11 cellular contexts compared by ENCODE assay signal in the genomic region with DNA sequence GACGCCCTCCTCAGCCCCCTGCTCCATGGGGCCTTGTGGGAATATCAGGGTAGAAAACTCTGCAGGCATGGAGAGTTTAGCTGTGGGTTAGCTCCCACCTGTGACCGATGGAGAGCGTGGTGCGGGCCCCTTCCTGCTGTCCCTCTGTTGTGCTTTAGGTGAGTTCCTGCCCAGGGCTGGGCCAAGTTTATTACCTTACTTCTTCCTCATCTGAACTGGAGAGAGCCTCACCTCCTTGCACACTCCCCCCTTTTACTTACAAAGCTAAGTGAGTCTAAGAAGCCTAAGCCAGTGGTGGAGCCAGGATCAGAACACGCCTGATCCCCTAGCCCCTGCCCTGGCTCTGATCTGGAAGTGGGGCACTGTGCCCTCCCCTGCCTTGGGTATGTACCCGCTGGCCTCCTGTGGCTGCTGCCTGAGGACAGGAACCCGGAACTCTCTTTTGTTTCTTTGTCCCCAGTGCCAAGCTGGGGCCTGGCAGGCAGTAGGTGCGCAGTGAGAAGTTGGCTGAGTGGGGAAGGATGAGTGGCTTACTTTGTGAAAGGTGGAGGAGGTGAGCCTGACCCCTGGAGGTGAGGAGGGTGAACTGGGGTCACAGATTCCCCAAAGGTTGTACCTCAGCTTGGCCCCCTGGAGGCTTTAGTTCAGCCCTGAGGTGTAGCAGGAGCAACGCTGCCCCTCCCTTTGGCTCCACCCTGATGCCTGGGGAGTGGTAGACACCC. TPM values are rescaled to one million over a fixed set of nuclear protein-coding genes. Genes with fewer than 3 reads are reported as not detected.
DNase-seq lines count a peak whose midpoint lies in the region; ATAC-seq and TF ChIP-seq lines count a peak whose summit lies in the region.
"Had no signal": no experiment of that assay in that cellular context is flagged by ENCODE, and none has a peak within 500 bp of the region (broad histone marks: within the 10 kb centered on the region; RNA-seq: fewer than 3 reads in every experiment).

No MANE protein-coding gene starts in this region.

- H3K27ac Mint-ChIP-seq in endodermal cell (no peak overlapping the region), osteocyte (ENCODE audit: unreplicated experiment) (peak overlapping the region; percentile 14)
- H3K27ac Mint-ChIP-seq: activated naive CD8-positive, alpha-beta T cell; naive B cell had no signal

- H3K27me3 ChIP-seq in Karpas-422 (ENCODE audit: low read length) (no peaks in the 10 kb centered on the region), endodermal cell (ENCODE audit: control insufficient read depth, insufficient read depth, low read length, poor library complexity, severe bottlenecking) (no peaks in the 10 kb centered on the region)

- H3K27me3 Mint-ChIP-seq in endodermal cell (ENCODE audit: insufficient read depth) (peaks cover 31% of the 10 kb centered on the region), osteocyte (ENCODE audit: unreplicated experiment) (no peaks in the 10 kb centered on the region)

- H3K4me2 ChIP-seq in Karpas-422 (ENCODE audit: low read depth, low read length, poor library complexity, severe bottlenecking): no peak overlapping the region

- H4K20me1 ChIP-seq in Karpas-422 (ENCODE audit: insufficient read depth, low read depth, low read length): no peaks in the 10 kb centered on the region

- H3K4me3 Mint-ChIP-seq in endodermal cell (no peak overlapping the region), osteocyte (ENCODE audit: unreplicated experiment) (no peak overlapping the region)
- H3K4me3 Mint-ChIP-seq: activated naive CD8-positive, alpha-beta T cell; naive B cell had no signal

- H2AFZ ChIP-seq in Karpas-422 (ENCODE audit: low read length): no peak overlapping the region

- peak; percentile 66 for TF ChIP-seq CTCF in GM12873 (IDR thresholded peaks at IDR 0.05; ENCODE audit: insufficient read depth, low read depth, low read length, missing control alignments)
- peak; percentile 77 for TF ChIP-seq CTCF in endodermal cell (conservative IDR thresholded peaks at IDR 0.05)
- TF ChIP-seq CTCF in osteocyte (IDR thresholded peaks at IDR 0.05): peak; percentile 13

- ATAC-seq in GM21786 (IDR thresholded peaks at IDR 0.05; ENCODE audit: unreplicated experiment): no peak
- ATAC-seq in HG03135 (IDR thresholded peaks at IDR 0.05; ENCODE audit: unreplicated experiment): no peak

- H3K9me3 Mint-ChIP-seq in endodermal cell: no peaks in the 10 kb centered on the region
- H3K9me3 Mint-ChIP-seq in osteocyte (ENCODE audit: unreplicated experiment): no peaks in the 10 kb centered on the region

- H3K36me3 Mint-ChIP-seq in endodermal cell (ENCODE audit: low read depth) (no peaks in the 10 kb centered on the region), osteocyte (ENCODE audit: unreplicated experiment) (no peaks in the 10 kb centered on the region)
- H3K36me3 Mint-ChIP-seq: activated naive CD8-positive, alpha-beta T cell; naive B cell had no signal

- peaks cover 6% of the 10 kb centered on the region for H3K4me1 ChIP-seq in Karpas-422 (ENCODE audit: low read length)
- no peaks in the 10 kb centered on the region for H3K4me1 ChIP-seq in endodermal cell (ENCODE audit: control insufficient read depth, insufficient read depth, low read length)

- no peaks in the 10 kb centered on the region for H3K9me2 ChIP-seq in Karpas-422 (replicated peaks; ENCODE audit: insufficient read depth, low read length)

- DNase-seq in Karpas-422 (peak; percentile 60), endodermal cell (peak; percentile 87), osteocyte (ENCODE audit: extremely low spot score, unreplicated experiment) (no peak), EL (no peak), DMS153 (lab: John Stamatoyannopoulos, UW) (no peak)
- DNase-seq: naive B cell, NCI-H2171 treated with DMSO at 0.1 percent for 48 hours had no signal

- no peaks in the 10 kb centered on the region for H3K79me2 ChIP-seq in Karpas-422 (ENCODE audit: low read length)

- H3K9me3 ChIP-seq in Karpas-422 (ENCODE audit: low read length) (no peaks in the 10 kb centered on the region), endodermal cell (ENCODE audit: control insufficient read depth, low read length) (no peaks in the 10 kb centered on the region)

- 85 to 87% methylated on average over 6 to 9 of the region's 9 CpGs for WGBS in endodermal cell (ENCODE audit: insufficient coverage in 1 of 2, insufficient read length in 1 of 2), 2 experiments

- H3K36me3 ChIP-seq in Karpas-422 (ENCODE audit: insufficient read depth, low read length): no peaks in the 10 kb centered on the region
- H3K36me3 ChIP-seq in endodermal cell (ENCODE audit: control insufficient read depth, insufficient read depth, low read length): no peaks in the 10 kb centered on the region

- H3K4me1 Mint-ChIP-seq in endodermal cell: peaks cover 25% of the 10 kb centered on the region
- peaks cover 71% of the 10 kb centered on the region for H3K4me1 Mint-ChIP-seq in osteocyte (ENCODE audit: unreplicated experiment)

- no peak overlapping the region for H3K9ac ChIP-seq in Karpas-422 (ENCODE audit: low read length)
- H3K9ac ChIP-seq in endodermal cell (ENCODE audit: extremely low read depth, low read length, poor library complexity, severe bottlenecking): no peak overlapping the region

- H3K27ac ChIP-seq in Karpas-422 (ENCODE audit: low read length) (no peak overlapping the region), endodermal cell (ENCODE audit: low read depth, low read length) (peak overlapping the region; percentile 89)

- H3K4me3 ChIP-seq in Karpas-422 (ENCODE audit: low read length): no peak overlapping the region
- H3K4me3 ChIP-seq in endodermal cell (ENCODE audit: low read length): no peak overlapping the region

RNA-seq across cellular contexts. Expression of gene ARHGEF10L, which starts 32.9 kb away (rescaled TPM):
- not detected in 2 replicates for total RNA-seq in Karpas-422 (2014; rRNA removed; shearing (Covaris generic); ENCODE audit: low replicate concordance)
- total RNA-seq in endodermal cell: 10 to 100 TPM in 1 of 2 donors, 1 to 10 TPM in 1; 5.2 to 10.5 TPM
- 27.7 TPM for polyA plus RNA-seq in endodermal cell (2013, experiment 1 of 2)
- 26.5 TPM for polyA plus RNA-seq in endodermal cell (2013, experiment 2 of 2)
- 24.0 and 26.0 TPM in 2 replicates for total RNA-seq in osteocyte

Comparison
In these comparisons a context has a peak if more than half of its experiments do, and no peak if none do; other contexts are left out.
1. CTCF ChIP-seq: peak in every context shown above with its lines; median percentile 77 in endodermal cell; 66 in GM12873; 13 in osteocyte.
2. DNase-seq: peak in Karpas-422 (single experiment) and endodermal cell (single experiment); none in osteocyte (single experiment), EL (single experiment) and DMS153 (single experiment).